1 cellular context compared by ENCODE assay signal in the genomic region with DNA sequence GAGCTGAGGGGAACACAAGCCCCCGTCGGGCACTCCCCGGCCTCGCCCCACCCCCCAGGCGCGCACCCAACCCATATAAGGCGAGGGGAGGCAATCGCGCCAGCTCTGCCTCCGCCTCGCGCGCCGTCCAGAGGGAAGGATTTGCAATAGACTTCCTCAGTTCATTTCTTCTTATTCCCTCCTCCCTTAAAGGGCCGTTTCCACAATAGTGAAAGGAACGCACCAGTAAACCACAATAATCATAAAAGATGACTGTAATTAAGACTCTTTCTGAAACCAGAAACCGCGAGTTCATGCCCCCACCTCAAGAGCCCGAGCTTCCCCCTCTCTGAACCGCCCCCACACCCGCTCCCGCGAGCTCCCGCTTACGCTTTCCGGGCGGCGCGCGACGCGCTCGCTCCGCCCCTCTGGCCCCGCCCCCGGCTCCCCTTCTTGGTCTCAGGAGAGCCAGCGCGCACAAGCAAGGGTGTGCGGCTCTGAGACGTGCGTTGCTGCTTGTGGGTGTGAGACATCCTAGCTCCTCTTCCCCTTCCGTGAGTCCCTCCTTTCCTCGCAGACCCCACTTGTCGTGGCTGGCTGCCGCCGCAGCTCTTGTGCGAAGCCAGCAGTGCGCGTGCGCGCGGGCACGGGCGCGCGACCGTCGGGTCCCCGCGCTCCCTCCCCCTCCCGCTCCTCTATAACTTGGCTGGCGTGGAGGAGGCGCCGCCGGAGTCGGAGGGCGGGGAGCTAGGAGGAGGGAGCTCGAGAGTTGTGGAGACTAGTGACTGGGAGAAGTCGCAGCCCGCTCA.
A peak's percentile ranks its signal among the peaks of the same experiment; 100 is the strongest.
TF ChIP-seq lines count a peak whose summit lies in the region.

A gene with protein sequence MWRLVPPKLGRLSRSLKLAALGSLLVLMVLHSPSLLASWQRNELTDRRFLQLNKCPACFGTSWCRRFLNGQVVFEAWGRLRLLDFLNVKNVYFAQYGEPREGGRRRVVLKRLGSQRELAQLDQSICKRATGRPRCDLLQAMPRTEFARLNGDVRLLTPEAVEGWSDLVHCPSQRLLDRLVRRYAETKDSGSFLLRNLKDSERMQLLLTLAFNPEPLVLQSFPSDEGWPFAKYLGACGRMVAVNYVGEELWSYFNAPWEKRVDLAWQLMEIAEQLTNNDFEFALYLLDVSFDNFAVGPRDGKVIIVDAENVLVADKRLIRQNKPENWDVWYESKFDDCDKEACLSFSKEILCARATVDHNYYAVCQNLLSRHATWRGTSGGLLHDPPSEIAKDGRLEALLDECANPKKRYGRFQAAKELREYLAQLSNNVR (plus strand): TSS at position 457 of the 788 bp plus-strand sequence. CDS start 510 bp downstream, outside the sequence.

TF ChIP-seq in K562, 482 proteins besides CTCF, POLR2A, EP300 and RAD21 (continued from another document and continues in another):
- TF ChIP-seq, protein P1, sequence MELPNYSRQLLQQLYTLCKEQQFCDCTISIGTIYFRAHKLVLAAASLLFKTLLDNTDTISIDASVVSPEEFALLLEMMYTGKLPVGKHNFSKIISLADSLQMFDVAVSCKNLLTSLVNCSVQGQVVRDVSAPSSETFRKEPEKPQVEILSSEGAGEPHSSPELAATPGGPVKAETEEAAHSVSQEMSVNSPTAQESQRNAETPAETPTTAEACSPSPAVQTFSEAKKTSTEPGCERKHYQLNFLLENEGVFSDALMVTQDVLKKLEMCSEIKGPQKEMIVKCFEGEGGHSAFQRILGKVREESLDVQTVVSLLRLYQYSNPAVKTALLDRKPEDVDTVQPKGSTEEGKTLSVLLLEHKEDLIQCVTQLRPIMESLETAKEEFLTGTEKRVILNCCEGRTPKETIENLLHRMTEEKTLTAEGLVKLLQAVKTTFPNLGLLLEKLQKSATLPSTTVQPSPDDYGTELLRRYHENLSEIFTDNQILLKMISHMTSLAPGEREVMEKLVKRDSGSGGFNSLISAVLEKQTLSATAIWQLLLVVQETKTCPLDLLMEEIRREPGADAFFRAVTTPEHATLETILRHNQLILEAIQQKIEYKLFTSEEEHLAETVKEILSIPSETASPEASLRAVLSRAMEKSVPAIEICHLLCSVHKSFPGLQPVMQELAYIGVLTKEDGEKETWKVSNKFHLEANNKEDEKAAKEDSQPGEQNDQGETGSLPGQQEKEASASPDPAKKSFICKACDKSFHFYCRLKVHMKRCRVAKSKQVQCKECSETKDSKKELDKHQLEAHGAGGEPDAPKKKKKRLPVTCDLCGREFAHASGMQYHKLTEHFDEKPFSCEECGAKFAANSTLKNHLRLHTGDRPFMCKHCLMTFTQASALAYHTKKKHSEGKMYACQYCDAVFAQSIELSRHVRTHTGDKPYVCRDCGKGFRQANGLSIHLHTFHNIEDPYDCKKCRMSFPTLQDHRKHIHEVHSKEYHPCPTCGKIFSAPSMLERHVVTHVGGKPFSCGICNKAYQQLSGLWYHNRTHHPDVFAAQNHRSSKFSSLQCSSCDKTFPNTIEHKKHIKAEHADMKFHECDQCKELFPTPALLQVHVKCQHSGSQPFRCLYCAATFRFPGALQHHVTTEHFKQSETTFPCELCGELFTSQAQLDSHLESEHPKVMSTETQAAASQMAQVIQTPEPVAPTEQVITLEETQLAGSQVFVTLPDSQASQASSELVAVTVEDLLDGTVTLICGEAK (IDR thresholded peaks at IDR 0.05): no peak
- TF ChIP-seq, protein P1 (CRISPR knock-in tag; IDR thresholded peaks at IDR 0.05): no peak
- peak; percentile 96 for TF ChIP-seq TBP (optimal IDR thresholded peaks at IDR 0.05; ENCODE audit: low read depth, low read length)
- no peak for TF ChIP-seq ZNF232 (CRISPR knock-in tag; IDR thresholded peaks at IDR 0.05)
- TF ChIP-seq, protein P2, sequence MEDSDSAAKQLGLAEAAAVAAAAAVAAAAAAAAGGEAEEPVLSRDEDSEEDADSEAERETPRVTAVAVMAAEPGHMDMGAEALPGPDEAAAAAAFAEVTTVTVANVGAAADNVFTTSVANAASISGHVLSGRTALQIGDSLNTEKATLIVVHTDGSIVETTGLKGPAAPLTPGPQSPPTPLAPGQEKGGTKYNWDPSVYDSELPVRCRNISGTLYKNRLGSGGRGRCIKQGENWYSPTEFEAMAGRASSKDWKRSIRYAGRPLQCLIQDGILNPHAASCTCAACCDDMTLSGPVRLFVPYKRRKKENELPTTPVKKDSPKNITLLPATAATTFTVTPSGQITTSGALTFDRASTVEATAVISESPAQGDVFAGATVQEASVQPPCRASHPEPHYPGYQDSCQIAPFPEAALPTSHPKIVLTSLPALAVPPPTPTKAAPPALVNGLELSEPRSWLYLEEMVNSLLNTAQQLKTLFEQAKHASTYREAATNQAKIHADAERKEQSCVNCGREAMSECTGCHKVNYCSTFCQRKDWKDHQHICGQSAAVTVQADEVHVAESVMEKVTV (CRISPR knock-in tag; IDR thresholded peaks at IDR 0.05): no peak
- TF ChIP-seq, protein P3, sequence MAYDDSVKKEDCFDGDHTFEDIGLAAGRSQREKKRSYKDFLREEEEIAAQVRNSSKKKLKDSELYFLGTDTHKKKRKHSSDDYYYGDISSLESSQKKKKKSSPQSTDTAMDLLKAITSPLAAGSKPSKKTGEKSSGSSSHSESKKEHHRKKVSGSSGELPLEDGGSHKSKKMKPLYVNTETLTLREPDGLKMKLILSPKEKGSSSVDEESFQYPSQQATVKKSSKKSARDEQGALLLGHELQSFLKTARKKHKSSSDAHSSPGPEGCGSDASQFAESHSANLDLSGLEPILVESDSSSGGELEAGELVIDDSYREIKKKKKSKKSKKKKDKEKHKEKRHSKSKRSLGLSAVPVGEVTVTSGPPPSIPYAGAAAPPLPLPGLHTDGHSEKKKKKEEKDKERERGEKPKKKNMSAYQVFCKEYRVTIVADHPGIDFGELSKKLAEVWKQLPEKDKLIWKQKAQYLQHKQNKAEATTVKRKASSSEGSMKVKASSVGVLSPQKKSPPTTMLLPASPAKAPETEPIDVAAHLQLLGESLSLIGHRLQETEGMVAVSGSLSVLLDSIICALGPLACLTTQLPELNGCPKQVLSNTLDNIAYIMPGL (CRISPR knock-in tag; IDR thresholded peaks at IDR 0.05): no peak
- no peak for TF ChIP-seq ZNF140 (CRISPR knock-in tag; IDR thresholded peaks at IDR 0.05)
- TF ChIP-seq POLR2G (IDR thresholded peaks at IDR 0.05; ENCODE audit: low read depth, low read length): no peak
- TF ChIP-seq, protein P4, sequence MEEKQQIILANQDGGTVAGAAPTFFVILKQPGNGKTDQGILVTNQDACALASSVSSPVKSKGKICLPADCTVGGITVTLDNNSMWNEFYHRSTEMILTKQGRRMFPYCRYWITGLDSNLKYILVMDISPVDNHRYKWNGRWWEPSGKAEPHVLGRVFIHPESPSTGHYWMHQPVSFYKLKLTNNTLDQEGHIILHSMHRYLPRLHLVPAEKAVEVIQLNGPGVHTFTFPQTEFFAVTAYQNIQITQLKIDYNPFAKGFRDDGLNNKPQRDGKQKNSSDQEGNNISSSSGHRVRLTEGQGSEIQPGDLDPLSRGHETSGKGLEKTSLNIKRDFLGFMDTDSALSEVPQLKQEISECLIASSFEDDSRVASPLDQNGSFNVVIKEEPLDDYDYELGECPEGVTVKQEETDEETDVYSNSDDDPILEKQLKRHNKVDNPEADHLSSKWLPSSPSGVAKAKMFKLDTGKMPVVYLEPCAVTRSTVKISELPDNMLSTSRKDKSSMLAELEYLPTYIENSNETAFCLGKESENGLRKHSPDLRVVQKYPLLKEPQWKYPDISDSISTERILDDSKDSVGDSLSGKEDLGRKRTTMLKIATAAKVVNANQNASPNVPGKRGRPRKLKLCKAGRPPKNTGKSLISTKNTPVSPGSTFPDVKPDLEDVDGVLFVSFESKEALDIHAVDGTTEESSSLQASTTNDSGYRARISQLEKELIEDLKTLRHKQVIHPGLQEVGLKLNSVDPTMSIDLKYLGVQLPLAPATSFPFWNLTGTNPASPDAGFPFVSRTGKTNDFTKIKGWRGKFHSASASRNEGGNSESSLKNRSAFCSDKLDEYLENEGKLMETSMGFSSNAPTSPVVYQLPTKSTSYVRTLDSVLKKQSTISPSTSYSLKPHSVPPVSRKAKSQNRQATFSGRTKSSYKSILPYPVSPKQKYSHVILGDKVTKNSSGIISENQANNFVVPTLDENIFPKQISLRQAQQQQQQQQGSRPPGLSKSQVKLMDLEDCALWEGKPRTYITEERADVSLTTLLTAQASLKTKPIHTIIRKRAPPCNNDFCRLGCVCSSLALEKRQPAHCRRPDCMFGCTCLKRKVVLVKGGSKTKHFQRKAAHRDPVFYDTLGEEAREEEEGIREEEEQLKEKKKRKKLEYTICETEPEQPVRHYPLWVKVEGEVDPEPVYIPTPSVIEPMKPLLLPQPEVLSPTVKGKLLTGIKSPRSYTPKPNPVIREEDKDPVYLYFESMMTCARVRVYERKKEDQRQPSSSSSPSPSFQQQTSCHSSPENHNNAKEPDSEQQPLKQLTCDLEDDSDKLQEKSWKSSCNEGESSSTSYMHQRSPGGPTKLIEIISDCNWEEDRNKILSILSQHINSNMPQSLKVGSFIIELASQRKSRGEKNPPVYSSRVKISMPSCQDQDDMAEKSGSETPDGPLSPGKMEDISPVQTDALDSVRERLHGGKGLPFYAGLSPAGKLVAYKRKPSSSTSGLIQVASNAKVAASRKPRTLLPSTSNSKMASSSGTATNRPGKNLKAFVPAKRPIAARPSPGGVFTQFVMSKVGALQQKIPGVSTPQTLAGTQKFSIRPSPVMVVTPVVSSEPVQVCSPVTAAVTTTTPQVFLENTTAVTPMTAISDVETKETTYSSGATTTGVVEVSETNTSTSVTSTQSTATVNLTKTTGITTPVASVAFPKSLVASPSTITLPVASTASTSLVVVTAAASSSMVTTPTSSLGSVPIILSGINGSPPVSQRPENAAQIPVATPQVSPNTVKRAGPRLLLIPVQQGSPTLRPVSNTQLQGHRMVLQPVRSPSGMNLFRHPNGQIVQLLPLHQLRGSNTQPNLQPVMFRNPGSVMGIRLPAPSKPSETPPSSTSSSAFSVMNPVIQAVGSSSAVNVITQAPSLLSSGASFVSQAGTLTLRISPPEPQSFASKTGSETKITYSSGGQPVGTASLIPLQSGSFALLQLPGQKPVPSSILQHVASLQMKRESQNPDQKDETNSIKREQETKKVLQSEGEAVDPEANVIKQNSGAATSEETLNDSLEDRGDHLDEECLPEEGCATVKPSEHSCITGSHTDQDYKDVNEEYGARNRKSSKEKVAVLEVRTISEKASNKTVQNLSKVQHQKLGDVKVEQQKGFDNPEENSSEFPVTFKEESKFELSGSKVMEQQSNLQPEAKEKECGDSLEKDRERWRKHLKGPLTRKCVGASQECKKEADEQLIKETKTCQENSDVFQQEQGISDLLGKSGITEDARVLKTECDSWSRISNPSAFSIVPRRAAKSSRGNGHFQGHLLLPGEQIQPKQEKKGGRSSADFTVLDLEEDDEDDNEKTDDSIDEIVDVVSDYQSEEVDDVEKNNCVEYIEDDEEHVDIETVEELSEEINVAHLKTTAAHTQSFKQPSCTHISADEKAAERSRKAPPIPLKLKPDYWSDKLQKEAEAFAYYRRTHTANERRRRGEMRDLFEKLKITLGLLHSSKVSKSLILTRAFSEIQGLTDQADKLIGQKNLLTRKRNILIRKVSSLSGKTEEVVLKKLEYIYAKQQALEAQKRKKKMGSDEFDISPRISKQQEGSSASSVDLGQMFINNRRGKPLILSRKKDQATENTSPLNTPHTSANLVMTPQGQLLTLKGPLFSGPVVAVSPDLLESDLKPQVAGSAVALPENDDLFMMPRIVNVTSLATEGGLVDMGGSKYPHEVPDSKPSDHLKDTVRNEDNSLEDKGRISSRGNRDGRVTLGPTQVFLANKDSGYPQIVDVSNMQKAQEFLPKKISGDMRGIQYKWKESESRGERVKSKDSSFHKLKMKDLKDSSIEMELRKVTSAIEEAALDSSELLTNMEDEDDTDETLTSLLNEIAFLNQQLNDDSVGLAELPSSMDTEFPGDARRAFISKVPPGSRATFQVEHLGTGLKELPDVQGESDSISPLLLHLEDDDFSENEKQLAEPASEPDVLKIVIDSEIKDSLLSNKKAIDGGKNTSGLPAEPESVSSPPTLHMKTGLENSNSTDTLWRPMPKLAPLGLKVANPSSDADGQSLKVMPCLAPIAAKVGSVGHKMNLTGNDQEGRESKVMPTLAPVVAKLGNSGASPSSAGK (IDR thresholded peaks at IDR 0.05): no peak; the same call in 1 of the 2 replicates
- 0 out of 2 replicates have a peak, but pooled peaks have one; percentile 34 for TF ChIP-seq ETV1 (tag; conservative IDR thresholded peaks at IDR 0.05; ENCODE audit: low read depth)
- TF ChIP-seq, protein P5, sequence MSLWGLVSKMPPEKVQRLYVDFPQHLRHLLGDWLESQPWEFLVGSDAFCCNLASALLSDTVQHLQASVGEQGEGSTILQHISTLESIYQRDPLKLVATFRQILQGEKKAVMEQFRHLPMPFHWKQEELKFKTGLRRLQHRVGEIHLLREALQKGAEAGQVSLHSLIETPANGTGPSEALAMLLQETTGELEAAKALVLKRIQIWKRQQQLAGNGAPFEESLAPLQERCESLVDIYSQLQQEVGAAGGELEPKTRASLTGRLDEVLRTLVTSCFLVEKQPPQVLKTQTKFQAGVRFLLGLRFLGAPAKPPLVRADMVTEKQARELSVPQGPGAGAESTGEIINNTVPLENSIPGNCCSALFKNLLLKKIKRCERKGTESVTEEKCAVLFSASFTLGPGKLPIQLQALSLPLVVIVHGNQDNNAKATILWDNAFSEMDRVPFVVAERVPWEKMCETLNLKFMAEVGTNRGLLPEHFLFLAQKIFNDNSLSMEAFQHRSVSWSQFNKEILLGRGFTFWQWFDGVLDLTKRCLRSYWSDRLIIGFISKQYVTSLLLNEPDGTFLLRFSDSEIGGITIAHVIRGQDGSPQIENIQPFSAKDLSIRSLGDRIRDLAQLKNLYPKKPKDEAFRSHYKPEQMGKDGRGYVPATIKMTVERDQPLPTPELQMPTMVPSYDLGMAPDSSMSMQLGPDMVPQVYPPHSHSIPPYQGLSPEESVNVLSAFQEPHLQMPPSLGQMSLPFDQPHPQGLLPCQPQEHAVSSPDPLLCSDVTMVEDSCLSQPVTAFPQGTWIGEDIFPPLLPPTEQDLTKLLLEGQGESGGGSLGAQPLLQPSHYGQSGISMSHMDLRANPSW (CRISPR knock-in tag; IDR thresholded peaks at IDR 0.05): no peak
- TF ChIP-seq ZBTB1 (CRISPR knock-in tag; IDR thresholded peaks at IDR 0.05; ENCODE audit: borderline replicate concordance, low read depth): no peak
